14 cellular contexts compared by ENCODE assay signal in the genomic region with DNA sequence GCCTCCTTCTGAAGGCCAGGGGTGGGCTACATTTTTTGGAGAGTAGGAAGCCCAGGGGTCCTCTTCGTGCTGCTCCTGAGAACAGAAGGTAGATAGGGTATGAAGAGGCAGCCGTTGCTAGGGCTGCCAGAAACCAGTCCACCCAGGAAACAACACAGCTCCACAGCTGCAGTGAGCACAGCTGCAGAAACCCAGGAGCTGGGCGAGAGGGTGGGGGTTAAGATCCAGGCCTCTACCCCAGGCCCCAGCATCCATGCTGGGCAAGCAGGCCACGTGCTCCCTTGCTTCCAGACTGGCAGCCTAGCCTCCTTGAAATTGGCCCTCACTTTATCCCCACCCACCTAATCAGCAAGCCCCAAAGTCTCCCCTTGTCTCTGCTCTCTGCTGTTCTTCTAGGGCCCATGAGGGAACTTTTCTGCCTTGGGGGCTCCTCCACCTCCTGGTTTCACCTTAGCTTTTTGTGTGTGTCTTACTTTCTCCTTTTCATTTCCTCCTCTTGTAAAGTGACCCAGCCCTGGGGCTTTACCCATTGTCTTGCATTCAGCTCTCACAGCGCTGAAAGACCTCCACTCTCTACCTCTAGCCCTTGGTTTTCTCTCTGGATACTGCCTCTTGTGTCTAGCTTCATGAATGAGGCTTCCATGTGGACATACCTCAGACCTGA. TPM values are rescaled to one million over a fixed set of nuclear protein-coding genes. Genes with fewer than 3 reads are reported as not detected.
DNase-seq lines count a peak whose midpoint lies in the region; ATAC-seq, FAIRE-seq and TF ChIP-seq lines count a peak whose summit lies in the region.
"Had no signal": no experiment of that assay in that cellular context is flagged by ENCODE, and none has a peak within 500 bp of the region (broad histone marks: within the 10 kb centered on the region; RNA-seq: fewer than 3 reads in every experiment).

No MANE protein-coding gene starts in this region.

- CTCF ChIA-PET in K562 (lab: Yijun Ruan, JAX; ENCODE audit: low intra/inter-chr PET ratio): no interaction called here
- CTCF ChIA-PET in HepG2 (lab: Yijun Ruan, JAX; ENCODE audit: low intra/inter-chr PET ratio, low total read pairs): no interaction called here

- ATAC-seq in K562 (peak; percentile 46; the same call in 2 of the 3 replicates), HepG2 (peak; percentile 81), upper lobe of left lung (ENCODE audit: low FRiP score in 2 of 2) (no peak)

- peak; percentile 56 for DNase-seq in H7
- DNase-seq in K562 (ENCODE audit: extremely low read depth in 1 of 4, low spot score in 3 of 4): no peak
- no peak for DNase-seq in HepG2 (ENCODE audit: low spot score)
- DNase-seq in retina: peak; percentile 38
- no peak for DNase-seq in BE2C
- DNase-seq in right atrium auricular region (ENCODE audit: low spot score): no peak
- DNase-seq in epidermal melanocyte (ENCODE audit: insufficient read length, low spot score): no peak
- no peak for DNase-seq in upper lobe of left lung
- DNase-seq: central memory CD4-positive, alpha-beta T cell; NCI-H2081 treated with DMSO at 0.1 percent for 48 hours; sigmoid colon; stimulated activated CD4-positive, alpha-beta T cell treated with anti-CD3 and anti-CD28 coated beads, Interleukin-2, amount 100 ng/mL, for 48 hours had no signal

- H3K36me3 ChIP-seq in H7 (replicated peaks; ENCODE audit: control insufficient read depth, insufficient read depth, low read length) (no peaks in the 10 kb centered on the region; the same call in 1 of the 2 replicates), K562 (ENCODE audit: control insufficient read depth, insufficient read depth, low read length) (no peaks in the 10 kb centered on the region), HepG2 (replicated peaks in 1 of 2; ENCODE audit: control insufficient read depth in 1 of 2, insufficient read depth in 2 of 2, low read length in 2 of 2) (no peaks in the 10 kb centered on the region), BE2C (no peaks in the 10 kb centered on the region), right atrium auricular region (no peaks in the 10 kb centered on the region), upper lobe of left lung (no peaks in the 10 kb centered on the region)

- 3% methylated on average over 5 of the region's 5 CpGs for WGBS in K562 (ENCODE audit: insufficient coverage, low coverage, missing lambda C conversion rate)
- 28% methylated on average over 5 of the region's 5 CpGs for WGBS in HepG2 (ENCODE audit: low lambda C conversion rate)
- WGBS in upper lobe of left lung, 2 donors: 77 to 89% methylated on average over 4 to 5 of the region's 5 CpGs

- H2AFZ ChIP-seq in K562 (ENCODE audit: low read depth, low read length): no peak overlapping the region
- H2AFZ ChIP-seq in HepG2 (ENCODE audit: low read length): no peak overlapping the region

- TF ChIP-seq EP300 in K562 (IDR thresholded peaks at IDR 0.05; ENCODE audit: low read length): no peak
- TF ChIP-seq EP300 in HepG2 (IDR thresholded peaks at IDR 0.05; ENCODE audit: low read depth in 2 of 2, low read length in 2 of 2): no peak
- TF ChIP-seq EP300 in HepG2 (CRISPR knock-in tag; IDR thresholded peaks at IDR 0.05; ENCODE audit: borderline replicate concordance): no peak
- TF ChIP-seq EP300 in upper lobe of left lung (IDR thresholded peaks at IDR 0.05): no peak

- H3K4me2 ChIP-seq in K562 (ENCODE audit: insufficient read depth, low read length) (no peak overlapping the region), HepG2 (ENCODE audit: low read depth, low read length) (no peak overlapping the region)

- H4K20me1 ChIP-seq in K562 (replicated peaks; ENCODE audit: control insufficient read depth, insufficient read depth, low read length): no peaks in the 10 kb centered on the region
- no peaks in the 10 kb centered on the region for H4K20me1 ChIP-seq in HepG2 (ENCODE audit: insufficient read depth, low read length)

- POLR2A ChIA-PET in K562 (lab: Yijun Ruan, JAX) (interaction anchor here (0.6 to 1.9 kb wide), 3 partner anchors 14 to 79 kb away, joined by 3 to 4 read pairs (median 3); no protein-coding TSS in a partner anchor), HepG2 (lab: Yijun Ruan, JAX) (no interaction called here)

- H3K9me3 ChIP-seq in K562 (replicated peaks; ENCODE audit: control insufficient read depth, insufficient read depth, low read depth, low read length): no peaks in the 10 kb centered on the region
- H3K9me3 ChIP-seq in HepG2 (ENCODE audit: low read length): no peaks in the 10 kb centered on the region
- no peaks in the 10 kb centered on the region for H3K9me3 ChIP-seq in BE2C
- H3K9me3 ChIP-seq in right atrium auricular region: no peaks in the 10 kb centered on the region
- H3K9me3 ChIP-seq in upper lobe of left lung: no peaks in the 10 kb centered on the region
- H3K9me3 ChIP-seq: sigmoid colon had no signal

- H3K9me1 ChIP-seq in K562 (ENCODE audit: control insufficient read depth, insufficient read depth, low read length): no peaks in the 10 kb centered on the region

- intact Hi-C loops in K562 (cut with micrococcal nuclease): no loop called here
- intact Hi-C loops in HepG2 (cut with micrococcal nuclease; ENCODE audit: unreplicated experiment): no loop called here

- no peak overlapping the region for H3K27ac ChIP-seq in K562 (ENCODE audit: extremely low read depth, low read depth, low read length)
- no peak overlapping the region for H3K27ac ChIP-seq in HepG2 (ENCODE audit: extremely low read length, insufficient read depth, low read length)
- no peak overlapping the region for H3K27ac ChIP-seq in right atrium auricular region
- no peak overlapping the region for H3K27ac ChIP-seq in upper lobe of left lung

- TF ChIP-seq POLR2A in K562 (conservative IDR thresholded peaks at IDR 0.05) (no peak), HepG2 (IDR thresholded peaks at IDR 0.05; ENCODE audit: insufficient read depth in 1 of 2, low read depth in 2 of 2, low read length in 2 of 2) (no peak), upper lobe of left lung (IDR thresholded peaks at IDR 0.05) (no peak)

- no peaks in the 10 kb centered on the region for H3K79me2 ChIP-seq in K562 (ENCODE audit: control insufficient read depth, insufficient read depth, low read length)
- H3K79me2 ChIP-seq in HepG2 (ENCODE audit: insufficient read depth, low read length): no peaks in the 10 kb centered on the region

- no peak overlapping the region for H3K4me3 ChIP-seq in H7 (ENCODE audit: insufficient read depth, low read depth, low read length)
- H3K4me3 ChIP-seq in K562: no peak overlapping the region
- H3K4me3 ChIP-seq in HepG2 (replicated peaks in 1 of 3; ENCODE audit: insufficient read depth in 1 of 3, low read depth in 2 of 3, low read length in 3 of 3): no peak overlapping the region
- no peak overlapping the region for H3K4me3 ChIP-seq in BE2C (ENCODE audit: low read depth, low read length)
- no peak overlapping the region for H3K4me3 ChIP-seq in right atrium auricular region
- no peak overlapping the region for H3K4me3 ChIP-seq in upper lobe of left lung
- H3K4me3 ChIP-seq: sigmoid colon had no signal

- in situ Hi-C loops in K562 (cut with MboI) (no loop called here), HepG2 (cut with HindIII; ENCODE audit: extremely low pct_ligation_motif_present, low pct_unique_long_range_greater_than_20kb) (no loop called here)

- no peaks in the 10 kb centered on the region for H3K27me3 ChIP-seq in H7 (ENCODE audit: control insufficient read depth, insufficient read depth, low read length)
- peaks cover 4 to 20% of the 10 kb centered on the region in 2 experiments; a peak in 4 of 5 replicates for H3K27me3 ChIP-seq in K562 (ENCODE audit: control insufficient read depth in 2 of 2, insufficient read depth in 2 of 2, low read length in 2 of 2)
- no peaks in the 10 kb centered on the region for H3K27me3 ChIP-seq in HepG2 (ENCODE audit: control insufficient read depth in 1 of 2, insufficient read depth in 2 of 2, low read length in 2 of 2)
- H3K27me3 ChIP-seq in BE2C: no peaks in the 10 kb centered on the region
- no peaks in the 10 kb centered on the region for H3K27me3 ChIP-seq in right atrium auricular region
- H3K27me3 ChIP-seq in upper lobe of left lung: no peaks in the 10 kb centered on the region
- H3K27me3 ChIP-seq: sigmoid colon had no signal

- TF ChIP-seq CTCF in K562 (IDR thresholded peaks at IDR 0.05 in 2 of 3, conservative IDR thresholded peaks at IDR 0.05 in 1 of 3; ENCODE audit: insufficient read depth in 2 of 3, low read depth in 1 of 3, low read length in 3 of 3) (no peak), HepG2 (CRISPR knock-in tag; IDR thresholded peaks at IDR 0.05) (no peak), BE2C (IDR thresholded peaks at IDR 0.05; ENCODE audit: low read depth, low read length) (no peak), right atrium auricular region (IDR thresholded peaks at IDR 0.05) (no peak), upper lobe of left lung (IDR thresholded peaks at IDR 0.05) (no peak)

- H3K9ac ChIP-seq in K562 (ENCODE audit: insufficient read depth in 1 of 2, low read depth in 2 of 2, low read length in 2 of 2) (no peak overlapping the region), HepG2 (ENCODE audit: insufficient read depth, low read depth, low read length) (no peak overlapping the region)

- FAIRE-seq in K562 (lab: Jason Lieb, UNC) (no peak), HepG2 (lab: Jason Lieb, UNC) (no peak)
- FAIRE-seq: endothelial cell of umbilical vein had no signal

- BruUV-seq in K562 (replicated peaks; lab: Mats Ljungman, UMichigan) (no TSS peak), HepG2 (replicated peaks; lab: Mats Ljungman, UMichigan) (no TSS peak)

- no peak for TF ChIP-seq RAD21 in K562 (CRISPR knock-in tag; conservative IDR thresholded peaks at IDR 0.05 in 1 of 2, IDR thresholded peaks at IDR 0.05 in 1 of 2)
- no peak for TF ChIP-seq RAD21 in HepG2 (CRISPR knock-in tag; IDR thresholded peaks at IDR 0.05)

- H3K4me1 ChIP-seq in K562 (replicated peaks in 1 of 2; ENCODE audit: control insufficient read depth in 2 of 2, insufficient read depth in 2 of 2, low read length in 2 of 2) (no peaks in the 10 kb centered on the region), HepG2 (ENCODE audit: insufficient read depth, low read length) (peaks cover 11% of the 10 kb centered on the region), BE2C (no peaks in the 10 kb centered on the region), right atrium auricular region (no peaks in the 10 kb centered on the region), upper lobe of left lung (no peaks in the 10 kb centered on the region)

RNA-seq across cellular contexts. Expression of a gene that starts 30.7 kb away (rescaled TPM):
- 5.1 and 9.0 TPM in 2 replicates for total RNA-seq in H7 (2014; rRNA removed; shearing (Covaris generic))
- total RNA-seq in K562 (2011; cell fraction: chromatin; rRNA removed; ENCODE audit: low replicate concordance): 1.9 and 3.2 TPM in 2 replicates
- total RNA-seq in K562 (2011; cell fraction: nucleolus; rRNA removed): 2.0 and 2.1 TPM in 2 replicates
- total RNA-seq in K562 (2011; cell fraction: nucleoplasm; rRNA removed): 4.1 and 4.2 TPM in 2 replicates
- 0.37 and 0.68 TPM in 2 replicates for total RNA-seq in K562 (2014; rRNA removed)
- 0.54 and 0.55 TPM in 2 replicates for total RNA-seq in K562 (2014; rRNA removed; fragmentation: Illumina TruSeq; extraction: Trizol)
- 0.22 and 0.23 TPM in 2 replicates for total RNA-seq in K562 (2015; rRNA removed; fragmentation: Illumina TruSeq; extraction: Trizol)
- 0.96 and 0.98 TPM in 2 replicates for total RNA-seq in K562 (2021)
- polyA plus RNA-seq in K562 (2011; rRNA removed): 1.2 TPM in 2 replicates
- 0.60 and 0.88 TPM in 2 replicates for polyA plus RNA-seq in K562 (2011; cell fraction: cytosol; rRNA removed)
- polyA plus RNA-seq in K562 (2011; cell fraction: nucleus; rRNA removed): 0.97 and 1.4 TPM in 2 replicates
- 0.49 and 1.00 TPM in 2 replicates for polyA plus RNA-seq in K562 (2012)
- polyA plus RNA-seq in K562 (2014; fragmentation: Illumina TruSeq; extraction: Trizol): 0.47 and 0.59 TPM in 2 replicates
- polyA plus RNA-seq in K562 (2014; fragmentation: Nextera tagmentation; extraction: Ambion mirVana): under 1 TPM; 0.07 to 0.22 TPM
- polyA plus RNA-seq in K562 (2014; rRNA removed): 0.52 and 0.94 TPM in 2 replicates
- 2.0 and 2.7 TPM in 2 replicates for polyA minus RNA-seq in K562 (2011; rRNA and poly(A)+ RNA removed)
- polyA minus RNA-seq in K562 (2011; cell fraction: cytosol; rRNA and poly(A)+ RNA removed): 0.48 and 0.55 TPM in 2 replicates
- polyA minus RNA-seq in K562 (2011; cell fraction: nucleus; rRNA and poly(A)+ RNA removed): 0.67 and 1.00 TPM in 2 replicates
- total RNA-seq in HepG2 (2016; rRNA removed; fragmentation: Illumina TruSeq; extraction: Trizol): 0.09 TPM in 1 of 2 replicates, not detected in the other
- total RNA-seq in HepG2 (2016; cell fraction: cytosol; rRNA removed; fragmentation: Illumina TruSeq; extraction: Trizol; ENCODE audit: low read depth): not detected in 2 replicates
- total RNA-seq in HepG2 (2016; cell fraction: insoluble cytoplasmic fraction; rRNA removed; fragmentation: Illumina TruSeq; extraction: Trizol): 0.09 and 0.15 TPM in 2 replicates
- total RNA-seq in HepG2 (2016; cell fraction: membrane; rRNA removed; fragmentation: Illumina TruSeq; extraction: Trizol): 0.06 TPM in 1 of 2 replicates, not detected in the other
- total RNA-seq in HepG2 (2016; cell fraction: nucleus; rRNA removed; fragmentation: Illumina TruSeq; extraction: Trizol): 0.43 and 0.44 TPM in 2 replicates
- polyA plus RNA-seq in HepG2 (2011; rRNA removed): 0.26 and 0.28 TPM in 2 replicates
- 0.13 and 0.18 TPM in 2 replicates for polyA plus RNA-seq in HepG2 (2011; cell fraction: cytosol; rRNA removed)
- 0.48 and 0.84 TPM in 2 replicates for polyA plus RNA-seq in HepG2 (2011; cell fraction: nucleus; rRNA removed)
- polyA plus RNA-seq in HepG2 (2012): 0.12 and 0.28 TPM in 2 replicates
- polyA plus RNA-seq in HepG2 (2016; cell fraction: cytosol; fragmentation: Illumina TruSeq; extraction: Trizol; ENCODE audit: low read depth): not detected in 2 replicates
- not detected in 2 replicates for polyA plus RNA-seq in HepG2 (2016; cell fraction: insoluble cytoplasmic fraction; fragmentation: Illumina TruSeq; extraction: Trizol; ENCODE audit: low read depth)
- not detected in 2 replicates for polyA plus RNA-seq in HepG2 (2016; cell fraction: membrane; fragmentation: Illumina TruSeq; extraction: Trizol; ENCODE audit: low read depth)
- polyA plus RNA-seq in HepG2 (2016; cell fraction: nucleus; fragmentation: Illumina TruSeq; extraction: Trizol; ENCODE audit: insufficient read depth, low read depth): 0.27 and 0.80 TPM in 2 replicates
- 0.09 and 0.72 TPM in 2 replicates for polyA minus RNA-seq in HepG2 (2011; rRNA and poly(A)+ RNA removed; ENCODE audit: low replicate concordance)
- polyA minus RNA-seq in HepG2 (2011; cell fraction: cytosol; rRNA and poly(A)+ RNA removed): 0.18 TPM in 1 of 2 replicates, not detected in the other
- 0.75 and 0.90 TPM in 2 replicates for polyA minus RNA-seq in HepG2 (2011; cell fraction: nucleus; rRNA and poly(A)+ RNA removed)
- polyA plus RNA-seq in BE2C (2012; ENCODE audit: insufficient read depth, insufficient read length, low read depth): not detected
- total RNA-seq in right atrium auricular region: 10 to 100 TPM in 1 of 2 donors, 1 to 10 TPM in 1; 6.4 to 15.9 TPM
- 10 to 100 TPM; 13.2 to 27.0 (median 20.0) TPM for total RNA-seq in upper lobe of left lung

RNA-seq across cellular contexts. Expression of a gene that starts 57.0 kb away (rescaled TPM):
- total RNA-seq in H7 (2014; rRNA removed; shearing (Covaris generic)): 1.7 and 2.5 TPM in 2 replicates
- total RNA-seq in K562 (2011; cell fraction: chromatin; rRNA removed; ENCODE audit: low replicate concordance): not detected in 2 replicates
- not detected in 2 replicates for total RNA-seq in K562 (2011; cell fraction: nucleolus; rRNA removed)
- not detected in 2 replicates for total RNA-seq in K562 (2011; cell fraction: nucleoplasm; rRNA removed)
- total RNA-seq in K562 (2014; rRNA removed) (not detected in 2 replicates), K562 (2014; rRNA removed; fragmentation: Illumina TruSeq; extraction: Trizol) (not detected in 2 replicates), K562 (2015; rRNA removed; fragmentation: Illumina TruSeq; extraction: Trizol) (0.18 TPM in 1 of 2 replicates, not detected in the other), K562 (2021) (not detected in 2 replicates), HepG2 (2016; rRNA removed; fragmentation: Illumina TruSeq; extraction: Trizol) (not detected in 2 replicates), right atrium auricular region (1 to 10 TPM in 1 of 2 donors, under 1 TPM in 1; 0.96 to 5.1 TPM), upper lobe of left lung (1 to 10 TPM in 1 of 6 donors, under 1 TPM in 2, not detected in 3; 0.61 to 1.1 (median 0.89) TPM)
- polyA plus RNA-seq in K562 (2011; rRNA removed) (not detected in 2 replicates), K562 (2014; fragmentation: Illumina TruSeq; extraction: Trizol) (not detected in 2 replicates), K562 (2014; fragmentation: Nextera tagmentation; extraction: Ambion mirVana) (under 1 TPM; 0.06 to 0.35 TPM), K562 (2014; rRNA removed) (0.05 TPM in 1 of 2 replicates, not detected in the other), HepG2 (2011; rRNA removed) (not detected in 2 replicates)
- 0.06 TPM in 1 of 2 replicates, not detected in the other for polyA plus RNA-seq in K562 (2011; cell fraction: cytosol; rRNA removed)
- not detected in 2 replicates for polyA plus RNA-seq in K562 (2011; cell fraction: nucleus; rRNA removed)
- polyA plus RNA-seq in K562 (2012): 0.14 TPM in 1 of 2 replicates, not detected in the other
- not detected in 2 replicates for polyA minus RNA-seq in K562 (2011; rRNA and poly(A)+ RNA removed)
- not detected in 2 replicates for polyA minus RNA-seq in K562 (2011; cell fraction: cytosol; rRNA and poly(A)+ RNA removed)
- not detected in 2 replicates for polyA minus RNA-seq in K562 (2011; cell fraction: nucleus; rRNA and poly(A)+ RNA removed)
- total RNA-seq in HepG2 (2016; cell fraction: cytosol; rRNA removed; fragmentation: Illumina TruSeq; extraction: Trizol; ENCODE audit: low read depth): not detected in 2 replicates
- total RNA-seq in HepG2 (2016; cell fraction: insoluble cytoplasmic fraction; rRNA removed; fragmentation: Illumina TruSeq; extraction: Trizol): not detected in 2 replicates
- total RNA-seq in HepG2 (2016; cell fraction: membrane; rRNA removed; fragmentation: Illumina TruSeq; extraction: Trizol): not detected in 2 replicates
- not detected in 2 replicates for total RNA-seq in HepG2 (2016; cell fraction: nucleus; rRNA removed; fragmentation: Illumina TruSeq; extraction: Trizol)
- polyA plus RNA-seq in HepG2 (2011; cell fraction: cytosol; rRNA removed): not detected in 2 replicates
- not detected in 2 replicates for polyA plus RNA-seq in HepG2 (2011; cell fraction: nucleus; rRNA removed)
- not detected in 2 replicates for polyA plus RNA-seq in HepG2 (2012)
- polyA plus RNA-seq in HepG2 (2016; cell fraction: cytosol; fragmentation: Illumina TruSeq; extraction: Trizol; ENCODE audit: low read depth): not detected in 2 replicates
- polyA plus RNA-seq in HepG2 (2016; cell fraction: insoluble cytoplasmic fraction; fragmentation: Illumina TruSeq; extraction: Trizol; ENCODE audit: low read depth): not detected in 2 replicates
- polyA plus RNA-seq in HepG2 (2016; cell fraction: membrane; fragmentation: Illumina TruSeq; extraction: Trizol; ENCODE audit: low read depth): not detected in 2 replicates
- polyA plus RNA-seq in HepG2 (2016; cell fraction: nucleus; fragmentation: Illumina TruSeq; extraction: Trizol; ENCODE audit: insufficient read depth, low read depth): not detected in 2 replicates
- not detected in 2 replicates for polyA minus RNA-seq in HepG2 (2011; rRNA and poly(A)+ RNA removed; ENCODE audit: low replicate concordance)
- polyA minus RNA-seq in HepG2 (2011; cell fraction: cytosol; rRNA and poly(A)+ RNA removed): not detected in 2 replicates
- not detected in 2 replicates for polyA minus RNA-seq in HepG2 (2011; cell fraction: nucleus; rRNA and poly(A)+ RNA removed)
- polyA plus RNA-seq in BE2C (2012; ENCODE audit: insufficient read depth, insufficient read length, low read depth): not detected
- total RNA-seq: endothelial cell of umbilical vein, glomerular endothelial cell had no signal

Comparison
In these comparisons a context has a peak if more than half of its experiments do, and no peak if none do; other contexts are left out.
1. DNase-seq: peak in H7 (single experiment) and retina (single experiment); none in K562 (0 of 4), HepG2 (single experiment), BE2C (single experiment), right atrium auricular region (single experiment), epidermal melanocyte (single experiment) and upper lobe of left lung (0 of 2).
2. ATAC-seq: peak in K562 (single experiment) and HepG2 (single experiment); none in upper lobe of left lung (0 of 2).